In the genomic region with DNA sequence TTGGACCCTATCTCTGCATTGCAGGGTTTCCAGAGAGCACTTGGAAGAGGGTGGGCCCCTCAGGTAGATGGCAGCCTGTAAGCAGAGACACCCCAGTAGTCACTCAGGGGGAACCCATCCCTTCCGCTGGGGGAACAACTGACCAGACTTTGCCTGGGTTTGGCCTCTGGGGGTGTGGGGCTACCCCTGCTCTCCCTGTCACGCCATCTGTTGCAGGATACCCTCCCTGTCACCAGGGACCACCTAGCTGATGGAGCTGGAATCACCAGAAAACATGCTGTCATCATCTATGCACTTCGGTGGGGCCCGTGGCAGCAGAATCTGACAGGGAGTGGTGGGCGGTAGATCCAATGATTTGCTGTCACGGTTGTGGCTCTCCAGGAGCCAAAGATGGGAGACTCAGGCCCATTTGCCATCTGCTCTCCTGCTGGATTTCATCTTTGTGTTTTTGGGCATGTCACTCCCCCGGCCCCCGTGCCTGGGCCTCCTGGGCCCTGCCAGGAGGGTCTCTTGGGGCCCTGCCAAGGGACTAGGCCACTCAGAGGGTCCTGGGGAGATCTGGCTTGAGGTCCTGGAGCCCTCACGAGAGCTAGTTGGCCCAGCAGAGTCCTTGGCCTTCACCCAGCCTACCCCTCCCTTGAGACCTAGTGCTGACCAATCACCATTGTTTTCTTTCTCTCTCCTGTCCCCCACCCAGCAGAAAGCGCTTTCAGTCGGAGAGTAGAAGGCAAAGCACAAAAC, we compare ENCODE assay signal across 27 cellular contexts. TPM values are rescaled to one million over a fixed set of nuclear protein-coding genes. Genes with fewer than 3 reads are reported as not detected.
DNase-seq lines count a peak whose midpoint lies in the region; ATAC-seq and TF ChIP-seq lines count a peak whose summit lies in the region.
"Had no signal": no experiment of that assay in that cellular context is flagged by ENCODE, and none has a peak within 500 bp of the region (broad histone marks: within the 10 kb centered on the region; RNA-seq: fewer than 3 reads in every experiment).

No MANE protein-coding gene starts in this region.

- intact Hi-C loops in vagina (cut with DNase I): loop anchor here (5.0 kb wide), 1 partner anchor 225 kb away; no protein-coding TSS in a partner anchor

- 90 to 91% methylated on average over 11 of the region's 11 CpGs for WGBS in ectodermal cell, 2 experiments

- no peak for TF ChIP-seq POLR2A in vagina (IDR thresholded peaks at IDR 0.05)

- H3K9me3 Mint-ChIP-seq in nephron progenitor cell: no peaks in the 10 kb centered on the region
- H3K9me3 Mint-ChIP-seq: activated naive CD4-positive, alpha-beta T cell treated with anti-CD3 and anti-CD28 coated beads for 36 hours; effector memory CD8-positive, alpha-beta T cell; stimulated activated effector memory CD8-positive, alpha-beta T cell treated with anti-CD3 and anti-CD28 coated beads, Interleukin-12 subunit alpha, Interleukin-12 subunit beta, amount 100 ng/mL, for 72 hours; WTC11 had no signal

- H3K27ac ChIP-seq in ectodermal cell (ENCODE audit: insufficient read depth, low read depth, low read length, poor library complexity, severe bottlenecking) (peak overlapping the region; percentile 3), vagina (no peak overlapping the region)
- H3K27ac ChIP-seq: brain microvascular endothelial cell had no signal

- peak overlapping the region; percentile 69 for H3K27ac Mint-ChIP-seq in nephron progenitor cell
- H3K27ac Mint-ChIP-seq: activated naive CD4-positive, alpha-beta T cell treated with anti-CD3 and anti-CD28 coated beads for 36 hours; effector memory CD8-positive, alpha-beta T cell; stimulated activated effector memory CD8-positive, alpha-beta T cell treated with anti-CD3 and anti-CD28 coated beads, Interleukin-12 subunit alpha, Interleukin-12 subunit beta, amount 100 ng/mL, for 72 hours; WTC11 had no signal

- no peaks in the 10 kb centered on the region for H3K9me3 ChIP-seq in ectodermal cell (ENCODE audit: control insufficient read depth, low read length)
- H3K9me3 ChIP-seq in vagina: no peaks in the 10 kb centered on the region
- H3K9me3 ChIP-seq: MG63 had no signal

- H3K4me1 ChIP-seq in ectodermal cell (ENCODE audit: control insufficient read depth, insufficient read depth, low read length) (peaks cover 10% of the 10 kb centered on the region), vagina (no peaks in the 10 kb centered on the region)

- no peak for ATAC-seq in HG03442 (IDR thresholded peaks at IDR 0.05; ENCODE audit: unreplicated experiment)
- ATAC-seq: effector memory CD8-positive, alpha-beta T cell; esophagus mucosa; PC-3; stimulated activated effector memory CD8-positive, alpha-beta T cell treated with anti-CD3 and anti-CD28 coated beads, Interleukin-12 subunit alpha, Interleukin-12 subunit beta, amount 100 ng/mL, for 72 hours; WTC11 had no signal

- H3K36me3 Mint-ChIP-seq in nephron progenitor cell (ENCODE audit: low read depth): peaks cover 56% of the 10 kb centered on the region
- H3K36me3 Mint-ChIP-seq: stimulated activated effector memory CD8-positive, alpha-beta T cell treated with anti-CD3 and anti-CD28 coated beads, Interleukin-12 subunit alpha, Interleukin-12 subunit beta, amount 100 ng/mL, for 72 hours had no signal

- H3K4me3 Mint-ChIP-seq in nephron progenitor cell: no peak overlapping the region
- H3K4me3 Mint-ChIP-seq: activated naive CD4-positive, alpha-beta T cell treated with anti-CD3 and anti-CD28 coated beads for 36 hours; effector memory CD8-positive, alpha-beta T cell; stimulated activated effector memory CD8-positive, alpha-beta T cell treated with anti-CD3 and anti-CD28 coated beads, Interleukin-12 subunit alpha, Interleukin-12 subunit beta, amount 100 ng/mL, for 72 hours; WTC11 had no signal

- H3K4me1 Mint-ChIP-seq in nephron progenitor cell: peaks cover 2% of the 10 kb centered on the region
- H3K4me1 Mint-ChIP-seq: stimulated activated effector memory CD8-positive, alpha-beta T cell treated with anti-CD3 and anti-CD28 coated beads, Interleukin-12 subunit alpha, Interleukin-12 subunit beta, amount 100 ng/mL, for 72 hours; WTC11 had no signal

- H3K27me3 Mint-ChIP-seq in nephron progenitor cell (ENCODE audit: low read depth, poor library complexity): no peaks in the 10 kb centered on the region
- H3K27me3 Mint-ChIP-seq: effector memory CD8-positive, alpha-beta T cell had no signal

- peak; percentile 17 for DNase-seq in activated CD8-positive, alpha-beta memory T cell treated with anti-CD3 and anti-CD28 coated beads for 24 hours
- no peak for DNase-seq in activated CD8-positive, alpha-beta memory T cell treated with anti-CD3 and anti-CD28 coated beads, Interleukin-2, amount 50 U/mL, for 4 hours
- DNase-seq in nephron progenitor cell (no peak), vagina (ENCODE audit: extremely low spot score in 2 of 2) (peak; percentile 79 to 82), NAMALWA (ENCODE audit: low spot score) (no peak), DMS53 (lab: John Stamatoyannopoulos, UW) (no peak)
- DNase-seq: activated CD4-positive, alpha-beta T cell treated with anti-CD3 and anti-CD28 coated beads, Interleukin-2, amount 50 U/mL, for 4 hours; activated naive CD4-positive, alpha-beta T cell treated with anti-CD3 and anti-CD28 coated beads for 36 hours; brain microvascular endothelial cell; effector memory CD8-positive, alpha-beta T cell; kidney; MG63; NCI-H1417; NCI-H2107; NCI-H524; nucleus accumbens; PC-3; SHP77; stimulated activated CD4-positive, alpha-beta T cell treated with anti-CD3 and anti-CD28 coated beads, Interleukin-2, amount 100 ng/mL, for 48 hours; T1000 had no signal

- H3K27me3 ChIP-seq in ectodermal cell (ENCODE audit: control insufficient read depth, insufficient read depth, low read length, poor library complexity, severe bottlenecking) (no peaks in the 10 kb centered on the region), vagina (no peaks in the 10 kb centered on the region)
- H3K27me3 ChIP-seq: brain microvascular endothelial cell, MG63 had no signal

- TF ChIP-seq CTCF in nephron progenitor cell (IDR thresholded peaks at IDR 0.05) (no peak), vagina (IDR thresholded peaks at IDR 0.05) (no peak)

- H3K36me3 ChIP-seq in ectodermal cell (ENCODE audit: control insufficient read depth, insufficient read depth, low read length): peaks cover 27% of the 10 kb centered on the region
- peaks cover 0 to 12% of the 10 kb centered on the region in 2 donors for H3K36me3 ChIP-seq in vagina

- no peak overlapping the region for H3K4me3 ChIP-seq in ectodermal cell (ENCODE audit: insufficient read depth, low read depth, low read length)
- H3K4me3 ChIP-seq in vagina: no peak overlapping the region
- H3K4me3 ChIP-seq: lung, MG63, smooth muscle cell had no signal

RNA-seq across cellular contexts. Expression of a gene that starts 46.0 kb away (rescaled TPM):
- 0.46 TPM for polyA plus RNA-seq in ectodermal cell (2013, experiment 1 of 4)
- 0.71 TPM for polyA plus RNA-seq in ectodermal cell (2013, experiment 2 of 4)
- polyA plus RNA-seq in ectodermal cell (2013, experiment 3 of 4): 0.59 TPM
- polyA plus RNA-seq in ectodermal cell (2013, experiment 4 of 4): 0.53 TPM
- not detected for total RNA-seq in vagina
- total RNA-seq: activated naive CD4-positive, alpha-beta T cell treated with anti-CD3 and anti-CD28 coated beads for 36 hours; smooth muscle cell had no signal

Comparison
In these comparisons a context has a peak if more than half of its experiments do, and no peak if none do; other contexts are left out.
1. DNase-seq: peak in activated CD8-positive, alpha-beta memory T cell treated with anti-CD3 and anti-CD28 coated beads for 24 hours (single experiment) and vagina (2 of 2); none in activated CD8-positive, alpha-beta memory T cell treated with anti-CD3 and anti-CD28 coated beads, Interleukin-2, amount 50 U/mL, for 4 hours (single experiment), nephron progenitor cell (single experiment), NAMALWA (single experiment) and DMS53 (single experiment).